Comparison of ENCODE assay signal across 23 cellular contexts in genomic region chr1:103541431-103541830, GRCh38.
"Had no signal": no experiment of that assay in that cellular context is flagged by ENCODE, and none has a peak within 500 bp of the region (broad histone marks: within the 10 kb centered on the region; RNA-seq: fewer than 3 reads in every experiment).

No MANE protein-coding gene starts in this region.

- H3K27ac Mint-ChIP-seq: natural killer cell treated with Interleukin-12 subunit alpha and Interleukin-12 subunit beta and Interleukin-15 and Interleukin-18, amount 100 ng/mL, for 72 hours; neural progenitor cell; type B pancreatic cell had no signal

- H3K4me3 ChIP-seq: lower lobe of right lung, mucosa of descending colon, neural progenitor cell, prostate gland, right atrium auricular region, smooth muscle cell, testis, tibial artery had no signal

- H3K9me3 Mint-ChIP-seq: immature natural killer cell; naive B cell; natural killer cell treated with Interleukin-12 subunit alpha and Interleukin-12 subunit beta and Interleukin-15 and Interleukin-18, amount 100 ng/mL, for 72 hours; neural progenitor cell; type B pancreatic cell had no signal

- H3K27ac ChIP-seq: lower lobe of right lung, neural progenitor cell, prostate gland, right atrium auricular region, testis, tibial artery had no signal

- ATAC-seq: left ventricle myocardium superior; lower lobe of right lung; mucosa of descending colon; natural killer cell treated with Interleukin-12 subunit alpha and Interleukin-12 subunit beta and Interleukin-15 and Interleukin-18, amount 100 ng/mL, for 72 hours; sciatic nerve had no signal

- H3K27me3 ChIP-seq: neural progenitor cell, right atrium auricular region, testis, tibial artery had no signal

- DNase-seq: cortex of kidney; effector CD4-positive, alpha-beta T cell; hypothalamus; immature natural killer cell; left ventricle myocardium superior; lower lobe of right lung; mucosa of descending colon; naive B cell; stimulated activated CD4-positive, alpha-beta T cell treated with anti-CD3 and anti-CD28 coated beads, Interleukin-12 subunit alpha, Interleukin-12 subunit beta, amount 100 ng/mL, for 4 hours; stimulated activated CD4-positive, alpha-beta T cell treated with anti-CD3 and anti-CD28 coated beads, Interleukin-1b, Interleukin-23, amount 100 ng/mL, for 48 hours; stimulated activated CD4-positive, alpha-beta T cell treated with anti-CD3 and anti-CD28 coated beads, Interleukin-4, amount 100 ng/mL, for 1 hour; stimulated activated CD8-positive, alpha-beta memory T cell treated with anti-CD3 and anti-CD28 coated beads, Interleukin-4, amount 100 ng/mL, for 48 hours; stimulated activated naive CD4-positive, alpha-beta T cell; substantia nigra; testis; tibial artery had no signal

- H3K4me1 Mint-ChIP-seq: neural progenitor cell had no signal

- H3K27me3 Mint-ChIP-seq: naive B cell; natural killer cell treated with Interleukin-12 subunit alpha and Interleukin-12 subunit beta and Interleukin-15 and Interleukin-18, amount 100 ng/mL, for 72 hours; type B pancreatic cell had no signal

- H3K4me3 Mint-ChIP-seq: immature natural killer cell; naive B cell; natural killer cell treated with Interleukin-12 subunit alpha and Interleukin-12 subunit beta and Interleukin-15 and Interleukin-18, amount 100 ng/mL, for 72 hours; neural progenitor cell; type B pancreatic cell had no signal
